Comparison of ENCODE assay signal across 24 cellular contexts in genomic region chrX:117335209-117335608, GRCh38.
A peak's percentile ranks its signal among the peaks of the same experiment; 100 is the strongest.
DNase-seq lines count a peak whose midpoint lies in the region; ATAC-seq, FAIRE-seq and TF ChIP-seq lines count a peak whose summit lies in the region.
"Had no signal": no experiment of that assay in that cellular context is flagged by ENCODE, and none has a peak within 500 bp of the region (broad histone marks: within the 10 kb centered on the region; RNA-seq: fewer than 3 reads in every experiment).

No MANE protein-coding gene starts in this region.

- in situ Hi-C loops in HepG2 (cut with HindIII; ENCODE audit: extremely low pct_ligation_motif_present, low pct_unique_long_range_greater_than_20kb) = no loop called here

- H3K36me3 ChIP-seq in Caco-2 (ENCODE audit: control insufficient read depth, insufficient read depth, low read length) = no peaks in the 10 kb centered on the region
- H3K36me3 ChIP-seq in hepatocyte (replicated peaks; ENCODE audit: insufficient read depth, low read depth) = no peaks in the 10 kb centered on the region
- no peaks in the 10 kb centered on the region for H3K36me3 ChIP-seq in HepG2 (replicated peaks in 1 of 2; ENCODE audit: control insufficient read depth in 1 of 2, insufficient read depth in 2 of 2, low read length in 2 of 2)
- H3K36me3 ChIP-seq: BE2C; BLaER1 treated with 17β-estradiol and CSF1 and Interleukin-3, amounts not matched to agents 10 nM and 100 nM had no signal

- DNase-seq in Caco-2 (peak in 1 of 2 experiments; percentile 30), hepatocyte (ENCODE audit: low spot score) (peak; percentile 10), HepG2 (ENCODE audit: low spot score) (peak; percentile 21), renal cortical epithelial cell (ENCODE audit: low read depth) (peak; percentile 1), NCI-H345 (lab: John Stamatoyannopoulos, UW) (no peak), AG08396 (ENCODE audit: low spot score) (no peak), CD1c-positive myeloid dendritic cell (ENCODE audit: extremely low spot score) (no peak)
- DNase-seq: AML-193; BE2C; CD4-positive, alpha-beta memory T cell; COR-L47; DMS153; DND-41; GM23248; H7; HCEC 1CT had no signal

- H3K27ac Mint-ChIP-seq in Caco-2 (ENCODE audit: unreplicated experiment) = peak overlapping the region; percentile 34
- H3K27ac Mint-ChIP-seq: CD14-positive monocyte; CD4-positive, alpha-beta memory T cell had no signal

- CTCF ChIA-PET in Caco-2 (lab: Charles Lee) = no interaction called here
- CTCF ChIA-PET in HepG2 (lab: Yijun Ruan, JAX; ENCODE audit: low intra/inter-chr PET ratio, low total read pairs) = no interaction called here

- H2AFZ ChIP-seq in hepatocyte = no peak overlapping the region
- no peak overlapping the region for H2AFZ ChIP-seq in HepG2 (ENCODE audit: low read length)
- H2AFZ ChIP-seq: GM23248 had no signal

- no peak for TF ChIP-seq CTCF in Caco-2 (IDR thresholded peaks at IDR 0.05; ENCODE audit: insufficient read depth in 1 of 2, low read depth in 1 of 2, low read length in 1 of 2, severe bottlenecking in 1 of 2, unreplicated experiment in 1 of 2)
- TF ChIP-seq CTCF in hepatocyte (IDR thresholded peaks at IDR 0.05; ENCODE audit: poor library complexity) = no peak
- TF ChIP-seq CTCF in HepG2 (CRISPR knock-in tag; IDR thresholded peaks at IDR 0.05) = no peak

- no peak overlapping the region for H3K9ac ChIP-seq in HepG2 (ENCODE audit: insufficient read depth, low read depth, low read length)
- H3K9ac ChIP-seq: BLaER1 treated with 17β-estradiol and CSF1 and Interleukin-3, amounts not matched to agents 10 nM and 100 nM; GM23248 had no signal

- ATAC-seq in HepG2 (peak; percentile 75), HG03565 (IDR thresholded peaks at IDR 0.05; ENCODE audit: unreplicated experiment) (no peak)

- no peaks in the 10 kb centered on the region for H3K9me3 ChIP-seq in Caco-2
- no peaks in the 10 kb centered on the region for H3K9me3 ChIP-seq in hepatocyte (ENCODE audit: low read depth)
- no peaks in the 10 kb centered on the region for H3K9me3 ChIP-seq in HepG2 (ENCODE audit: low read length)
- H3K9me3 ChIP-seq: BE2C had no signal

- H3K27ac ChIP-seq in hepatocyte = peak overlapping the region; percentile 52
- no peak overlapping the region for H3K27ac ChIP-seq in HepG2 (ENCODE audit: extremely low read length, insufficient read depth, low read length)
- H3K27ac ChIP-seq: 22Rv1; BLaER1 treated with 17β-estradiol and CSF1 and Interleukin-3, amounts not matched to agents 10 nM and 100 nM; GM23248 had no signal

- no peaks in the 10 kb centered on the region for H3K9me2 ChIP-seq in hepatocyte (replicated peaks; ENCODE audit: insufficient read depth)

- no peaks in the 10 kb centered on the region for H3K27me3 Mint-ChIP-seq in Caco-2 (ENCODE audit: insufficient read depth, unreplicated experiment)
- H3K27me3 Mint-ChIP-seq: CD4-positive, alpha-beta memory T cell had no signal

- TF ChIP-seq EP300 in HepG2 (IDR thresholded peaks at IDR 0.05; ENCODE audit: low read depth in 2 of 2, low read length in 2 of 2) (no peak), HepG2 (CRISPR knock-in tag; IDR thresholded peaks at IDR 0.05; ENCODE audit: borderline replicate concordance) (no peak)

- H3K27me3 ChIP-seq in Caco-2 (replicated peaks; ENCODE audit: control insufficient read depth, insufficient read depth, low read length) (no peaks in the 10 kb centered on the region), hepatocyte (no peaks in the 10 kb centered on the region), HepG2 (ENCODE audit: control insufficient read depth in 1 of 2, insufficient read depth in 2 of 2, low read length in 2 of 2) (no peaks in the 10 kb centered on the region)
- H3K27me3 ChIP-seq: BE2C; BLaER1 treated with 17β-estradiol and CSF1 and Interleukin-3, amounts not matched to agents 10 nM and 100 nM had no signal

- H3K4me1 Mint-ChIP-seq in Caco-2 (ENCODE audit: low read depth, unreplicated experiment) = peaks cover 13% of the 10 kb centered on the region
- H3K4me1 Mint-ChIP-seq: CD14-positive monocyte; CD4-positive, alpha-beta memory T cell had no signal

- POLR2A ChIA-PET in Caco-2 (lab: Charles Lee) (no interaction called here), HepG2 (lab: Yijun Ruan, JAX) (no interaction called here)

- H3K4me1 ChIP-seq in Caco-2 = peaks cover 19% of the 10 kb centered on the region
- no peaks in the 10 kb centered on the region for H3K4me1 ChIP-seq in hepatocyte (ENCODE audit: insufficient read depth)
- peaks cover 13% of the 10 kb centered on the region for H3K4me1 ChIP-seq in HepG2 (ENCODE audit: insufficient read depth, low read length)
- H3K4me1 ChIP-seq: BE2C; BLaER1 treated with 17β-estradiol and CSF1 and Interleukin-3, amounts not matched to agents 10 nM and 100 nM had no signal

- H3K4me3 ChIP-seq in Caco-2 (ENCODE audit: low read depth, low read length) (no peak overlapping the region), hepatocyte (no peak overlapping the region), HepG2 (replicated peaks in 1 of 3; ENCODE audit: insufficient read depth in 1 of 3, low read depth in 2 of 3, low read length in 3 of 3) (no peak overlapping the region)
- H3K4me3 ChIP-seq: BLaER1 treated with 17β-estradiol and CSF1 and Interleukin-3, amounts not matched to agents 10 nM and 100 nM; GM23248 had no signal

- H3K79me2 ChIP-seq in hepatocyte = no peaks in the 10 kb centered on the region
- H3K79me2 ChIP-seq in HepG2 (ENCODE audit: insufficient read depth, low read length) = no peaks in the 10 kb centered on the region

- 41% methylated on average over 1 of the region's 1 CpG for WGBS in hepatocyte (ENCODE audit: low lambda C conversion rate, missing lambda C conversion rate)
- WGBS in HepG2 (ENCODE audit: low lambda C conversion rate) = no CpG with 5 or more reads among the region's 1 CpG

- no peaks in the 10 kb centered on the region for H3K36me3 Mint-ChIP-seq in Caco-2 (ENCODE audit: insufficient read depth, unreplicated experiment)
- H3K36me3 Mint-ChIP-seq: CD14-positive monocyte; CD4-positive, alpha-beta memory T cell had no signal

- H4K20me1 ChIP-seq in hepatocyte (ENCODE audit: insufficient read depth, poor library complexity, severe bottlenecking) (no peaks in the 10 kb centered on the region), HepG2 (ENCODE audit: insufficient read depth, low read length) (no peaks in the 10 kb centered on the region)
- H4K20me1 ChIP-seq: BLaER1 treated with 17β-estradiol and CSF1 and Interleukin-3, amounts not matched to agents 10 nM and 100 nM had no signal

- BruUV-seq in Caco-2 (replicated peaks; lab: Mats Ljungman, UMichigan) = no TSS peak
- BruUV-seq in HepG2 (replicated peaks; lab: Mats Ljungman, UMichigan) = no TSS peak

- no peak overlapping the region for H3K4me2 ChIP-seq in hepatocyte
- H3K4me2 ChIP-seq in HepG2 (ENCODE audit: low read depth, low read length) = no peak overlapping the region
- H3K4me2 ChIP-seq: BLaER1 treated with 17β-estradiol and CSF1 and Interleukin-3, amounts not matched to agents 10 nM and 100 nM had no signal

- H3K4me3 Mint-ChIP-seq in Caco-2 (ENCODE audit: unreplicated experiment) = peak overlapping the region; percentile 2
- H3K4me3 Mint-ChIP-seq: CD14-positive monocyte; CD4-positive, alpha-beta memory T cell had no signal

- peak; percentile 75 for FAIRE-seq in HepG2 (lab: Jason Lieb, UNC)
- FAIRE-seq: A204.1, G401.6, GM19239, H1 had no signal

- H3K9me3 Mint-ChIP-seq in Caco-2 (ENCODE audit: unreplicated experiment) = peaks cover 9% of the 10 kb centered on the region

- TF ChIP-seq RAD21 in HepG2 (CRISPR knock-in tag; IDR thresholded peaks at IDR 0.05) = no peak

- intact Hi-C loops in Caco-2 (cut with micrococcal nuclease; ENCODE audit: unreplicated experiment) (loop anchor here (1.0 kb wide), 1 partner anchor 46 kb away; no protein-coding TSS in a partner anchor), HepG2 (cut with micrococcal nuclease; ENCODE audit: unreplicated experiment) (loop anchor here (2.0 kb wide), 1 partner anchor 42 kb away; no protein-coding TSS in a partner anchor)

- no peak for TF ChIP-seq POLR2A in HepG2 (IDR thresholded peaks at IDR 0.05; ENCODE audit: insufficient read depth in 1 of 2, low read depth in 2 of 2, low read length in 2 of 2)

TF ChIP-seq in HepG2, 621 proteins besides CTCF, POLR2A, EP300 and RAD21 (continues in another document):
- TF ChIP-seq YEATS4 (CRISPR knock-in tag; IDR thresholded peaks at IDR 0.05; ENCODE audit: borderline replicate concordance) (no peak), WIZ (CRISPR knock-in tag; IDR thresholded peaks at IDR 0.05) (no peak), DPF2 (CRISPR knock-in tag; IDR thresholded peaks at IDR 0.05; ENCODE audit: borderline replicate concordance, low read depth) (no peak), SMAD9 (CRISPR knock-in tag; IDR thresholded peaks at IDR 0.05) (no peak), CEBPG (CRISPR knock-in tag; IDR thresholded peaks at IDR 0.05) (no peak), E2F5 (CRISPR knock-in tag; conservative IDR thresholded peaks at IDR 0.05) (no peak), ZNF7 (CRISPR knock-in tag; IDR thresholded peaks at IDR 0.05) (no peak), ZNF337 (CRISPR knock-in tag; IDR thresholded peaks at IDR 0.05; ENCODE audit: borderline replicate concordance, low read depth) (no peak), ZIK1 (CRISPR knock-in tag; IDR thresholded peaks at IDR 0.05; ENCODE audit: borderline replicate concordance, low read depth) (no peak), ZBTB26 (CRISPR knock-in tag; IDR thresholded peaks at IDR 0.05; ENCODE audit: borderline replicate concordance) (0 out of 2 replicates have a peak, but pooled peaks have one; percentile 48)

Comparison
In these comparisons a context has a peak if more than half of its experiments do, and no peak if none do; other contexts are left out.
1. DNase-seq: peak in hepatocyte (single experiment), HepG2 (single experiment) and renal cortical epithelial cell (single experiment); none in NCI-H345 (single experiment), AG08396 (single experiment) and CD1c-positive myeloid dendritic cell (single experiment).